Comparison of ENCODE assay signal across 8 cellular contexts in the genomic region with DNA sequence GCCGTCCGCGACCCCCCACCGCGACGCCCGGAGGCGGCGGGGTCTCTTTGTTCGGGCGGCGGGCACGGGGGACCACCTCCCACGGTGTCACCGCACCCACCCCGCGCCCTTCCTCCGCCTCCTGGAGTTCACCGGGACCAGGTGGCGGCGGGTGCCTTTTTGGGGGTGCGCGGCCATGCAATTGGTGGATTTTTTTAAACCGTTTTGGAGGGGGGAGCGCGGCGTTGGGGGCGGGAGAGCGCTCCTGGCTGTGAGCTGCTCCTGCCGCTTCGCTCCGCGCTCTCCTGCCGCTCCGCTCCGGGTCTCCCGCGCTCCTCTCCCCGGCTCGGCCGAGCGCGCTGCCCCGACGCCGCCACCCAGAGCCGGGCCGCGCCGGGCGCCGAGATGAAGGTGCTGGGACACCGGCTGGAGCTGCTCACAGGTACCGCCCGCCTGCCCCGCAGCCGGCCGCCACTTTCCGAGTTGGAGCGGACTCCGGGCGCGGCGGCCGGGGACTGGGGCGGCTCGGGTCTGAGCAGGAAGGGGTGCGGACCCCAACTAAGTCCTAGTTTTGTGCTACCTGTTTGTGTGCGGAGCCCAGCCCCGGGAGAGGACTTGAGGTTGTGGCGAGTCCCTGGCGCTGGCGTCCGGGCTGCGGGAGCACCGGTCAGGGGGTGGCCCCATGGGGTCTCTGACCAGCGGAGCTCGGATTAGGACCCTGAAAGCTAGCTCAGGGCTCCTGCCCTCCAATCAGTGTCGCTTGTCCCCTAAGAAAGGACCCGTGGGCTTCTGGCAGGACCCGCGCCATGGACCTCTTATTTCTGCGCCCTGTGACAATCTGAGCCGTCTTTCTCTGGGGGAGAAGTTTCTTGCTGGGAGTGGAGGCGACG. TPM values are rescaled to one million over a fixed set of nuclear protein-coding genes. Genes with fewer than 3 reads are reported as not detected.
A peak's percentile ranks its signal among the peaks of the same experiment; 100 is the strongest.
DNase-seq lines count a peak whose midpoint lies in the region; ATAC-seq and TF ChIP-seq lines count a peak whose summit lies in the region.

No MANE protein-coding gene starts in this region.

- H3K9me3 ChIP-seq in MM.1S (replicated peaks; ENCODE audit: insufficient read depth, low read length), result no peaks in the 10 kb centered on the region
- H3K9me3 ChIP-seq in effector memory CD4-positive, alpha-beta T cell (ENCODE audit: control insufficient read depth, low read length), result no peaks in the 10 kb centered on the region

- H3K36me3 ChIP-seq in MM.1S (replicated peaks; ENCODE audit: insufficient read depth, low read length) (no peaks in the 10 kb centered on the region), brain microvascular endothelial cell (replicated peaks) (no peaks in the 10 kb centered on the region)
- no peaks in the 10 kb centered on the region for H3K36me3 ChIP-seq in effector memory CD4-positive, alpha-beta T cell (ENCODE audit: control insufficient read depth, insufficient read depth, low read length)

- ATAC-seq in natural killer cell treated with Interleukin-12 subunit alpha and Interleukin-12 subunit beta and Interleukin-15 and Interleukin-18, amount 100 ng/mL, for 72 hours, result no peak

- H3K4me1 Mint-ChIP-seq in Calu3 (ENCODE audit: low read depth, unreplicated experiment), result peaks cover 18% of the 10 kb centered on the region
- peaks cover 4 to 10% of the 10 kb centered on the region in 2 donors for H3K4me1 Mint-ChIP-seq in natural killer cell treated with Interleukin-12 subunit alpha and Interleukin-12 subunit beta and Interleukin-15 and Interleukin-18, amount 100 ng/mL, for 72 hours (ENCODE audit: low read depth in 2 of 2)

- in situ Hi-C loops in brain microvascular endothelial cell (cut with HindIII; ENCODE audit: low pct_ligation_motif_present, low sequenced_read_pairs), result no loop called here

- intact Hi-C loops in Calu3 (cut with micrococcal nuclease; ENCODE audit: unreplicated experiment), result no loop called here

- H3K4me1 ChIP-seq in MM.1S (ENCODE audit: low read length), result no peaks in the 10 kb centered on the region
- no peaks in the 10 kb centered on the region for H3K4me1 ChIP-seq in effector memory CD4-positive, alpha-beta T cell (ENCODE audit: control insufficient read depth, insufficient read depth, low read length, poor library complexity, severe bottlenecking)

- no peaks in the 10 kb centered on the region for H3K79me2 ChIP-seq in MM.1S (ENCODE audit: low read length)

- TF ChIP-seq CTCF in Calu3 (IDR thresholded peaks at IDR 0.05; ENCODE audit: unreplicated experiment) (no peak), MM.1S (IDR thresholded peaks at IDR 0.05; ENCODE audit: low read length) (no peak), GM10266 (IDR thresholded peaks at IDR 0.05; ENCODE audit: control insufficient read depth, insufficient read depth, low read depth, missing control alignments) (no peak), brain microvascular endothelial cell (IDR thresholded peaks at IDR 0.05; ENCODE audit: low read depth, low read length, missing control alignments) (no peak)

- no peak overlapping the region for H2AFZ ChIP-seq in MM.1S (ENCODE audit: low read length)

- no peaks in the 10 kb centered on the region for H3K9me3 Mint-ChIP-seq in Calu3 (ENCODE audit: low read depth, unreplicated experiment)
- no peaks in the 10 kb centered on the region for H3K9me3 Mint-ChIP-seq in natural killer cell treated with Interleukin-12 subunit alpha and Interleukin-12 subunit beta and Interleukin-15 and Interleukin-18, amount 100 ng/mL, for 72 hours

- H3K4me3 Mint-ChIP-seq in Calu3 (ENCODE audit: low read depth, unreplicated experiment), result peak overlapping the region; percentile 69
- peak overlapping the region; percentile 40 for H3K4me3 Mint-ChIP-seq in natural killer cell treated with Interleukin-12 subunit alpha and Interleukin-12 subunit beta and Interleukin-15 and Interleukin-18, amount 100 ng/mL, for 72 hours

- H3K27ac Mint-ChIP-seq in Calu3 (ENCODE audit: unreplicated experiment), result peak overlapping the region; percentile 50
- H3K27ac Mint-ChIP-seq in natural killer cell treated with Interleukin-12 subunit alpha and Interleukin-12 subunit beta and Interleukin-15 and Interleukin-18, amount 100 ng/mL, for 72 hours, result no peak overlapping the region

- peak overlapping the region; percentile 22; the same call in 1 of the 2 replicates for H3K4me2 ChIP-seq in MM.1S (ENCODE audit: low read depth, low read length)

- H3K27me3 ChIP-seq in MM.1S (replicated peaks; ENCODE audit: insufficient read depth, low read length) (peaks cover 25% of the 10 kb centered on the region), brain microvascular endothelial cell (replicated peaks) (peaks cover 46% of the 10 kb centered on the region)
- H3K27me3 ChIP-seq in effector memory CD4-positive, alpha-beta T cell (replicated peaks; ENCODE audit: control insufficient read depth, insufficient read depth, low read length, poor library complexity, severe bottlenecking), result peaks cover 27% of the 10 kb centered on the region

- no peaks in the 10 kb centered on the region for H4K20me1 ChIP-seq in MM.1S (ENCODE audit: insufficient read depth, low read length)

- no peaks in the 10 kb centered on the region for H3F3A ChIP-seq in MM.1S (ENCODE audit: insufficient read depth, low read length)

- CTCF ChIA-PET in Calu3 (lab: Charles Lee), result interaction anchor here (0.6 kb wide), 1 partner anchor 344 kb away, joined by 3 read pairs; no protein-coding TSS in a partner anchor

- H3K36me3 Mint-ChIP-seq in Calu3 (ENCODE audit: insufficient read depth, unreplicated experiment), result peaks cover 14% of the 10 kb centered on the region
- H3K36me3 Mint-ChIP-seq in natural killer cell treated with Interleukin-12 subunit alpha and Interleukin-12 subunit beta and Interleukin-15 and Interleukin-18, amount 100 ng/mL, for 72 hours, result no peaks in the 10 kb centered on the region

- H3K9me2 ChIP-seq in MM.1S (replicated peaks; ENCODE audit: insufficient read depth, low read length), result no peaks in the 10 kb centered on the region

- H3K27ac ChIP-seq in MM.1S (ENCODE audit: low read length) (no peak overlapping the region), brain microvascular endothelial cell (no peak overlapping the region)
- H3K27ac ChIP-seq in effector memory CD4-positive, alpha-beta T cell (ENCODE audit: insufficient read depth, low read length, poor library complexity, severe bottlenecking), result no peak overlapping the region

- DNase-seq in Calu3 (peak; percentile 53), MM.1S (no peak), NCI-H2029 (lab: John Stamatoyannopoulos, UW) (no peak), GM10266 (ENCODE audit: extremely low spot score) (no peak), brain microvascular endothelial cell (no peak), inferior parietal cortex (ENCODE audit: extremely low spot score) (no peak)
- no peak for DNase-seq in effector memory CD4-positive, alpha-beta T cell
- DNase-seq in natural killer cell treated with Interleukin-12 subunit alpha and Interleukin-12 subunit beta and Interleukin-15 and Interleukin-18, amount 100 ng/mL, for 72 hours (ENCODE audit: low spot score), result no peak

- H3K9ac ChIP-seq in MM.1S (ENCODE audit: low read length), result no peak overlapping the region

- H3K27me3 Mint-ChIP-seq in Calu3 (ENCODE audit: unreplicated experiment), result peaks cover 76% of the 10 kb centered on the region
- peaks cover 23 to 36% of the 10 kb centered on the region in 2 donors for H3K27me3 Mint-ChIP-seq in natural killer cell treated with Interleukin-12 subunit alpha and Interleukin-12 subunit beta and Interleukin-15 and Interleukin-18, amount 100 ng/mL, for 72 hours

- H3K4me3 ChIP-seq in MM.1S (ENCODE audit: low read length) (no peak overlapping the region), brain microvascular endothelial cell (ENCODE audit: low read depth, low read length) (no peak overlapping the region)
- peak overlapping the region; percentile 42 for H3K4me3 ChIP-seq in effector memory CD4-positive, alpha-beta T cell (ENCODE audit: insufficient read depth, low read depth, low read length, poor library complexity, severe bottlenecking)

- no TSS peak for BruUV-seq in Calu3 (replicated peaks; lab: Mats Ljungman, UMichigan)

RNA-seq across cellular contexts. Expression of a gene that starts 35.7 kb away (rescaled TPM):
- 4.9 and 6.1 TPM in 2 replicates for total RNA-seq in Calu3 (2022)
- total RNA-seq in natural killer cell treated with Interleukin-12 subunit alpha and Interleukin-12 subunit beta and Interleukin-15 and Interleukin-18, amount 100 ng/mL, for 72 hours, result under 1 TPM; 0.14 to 0.47 TPM

RNA-seq across cellular contexts. Expression of a gene that starts 51.0 kb away (rescaled TPM):
- total RNA-seq in Calu3 (2022), result 42.8 and 46.8 TPM in 2 replicates
- 10 to 100 TPM; 16.4 to 29.1 TPM for total RNA-seq in natural killer cell treated with Interleukin-12 subunit alpha and Interleukin-12 subunit beta and Interleukin-15 and Interleukin-18, amount 100 ng/mL, for 72 hours
